35 cellular contexts compared by ENCODE assay signal in the genomic region with DNA sequence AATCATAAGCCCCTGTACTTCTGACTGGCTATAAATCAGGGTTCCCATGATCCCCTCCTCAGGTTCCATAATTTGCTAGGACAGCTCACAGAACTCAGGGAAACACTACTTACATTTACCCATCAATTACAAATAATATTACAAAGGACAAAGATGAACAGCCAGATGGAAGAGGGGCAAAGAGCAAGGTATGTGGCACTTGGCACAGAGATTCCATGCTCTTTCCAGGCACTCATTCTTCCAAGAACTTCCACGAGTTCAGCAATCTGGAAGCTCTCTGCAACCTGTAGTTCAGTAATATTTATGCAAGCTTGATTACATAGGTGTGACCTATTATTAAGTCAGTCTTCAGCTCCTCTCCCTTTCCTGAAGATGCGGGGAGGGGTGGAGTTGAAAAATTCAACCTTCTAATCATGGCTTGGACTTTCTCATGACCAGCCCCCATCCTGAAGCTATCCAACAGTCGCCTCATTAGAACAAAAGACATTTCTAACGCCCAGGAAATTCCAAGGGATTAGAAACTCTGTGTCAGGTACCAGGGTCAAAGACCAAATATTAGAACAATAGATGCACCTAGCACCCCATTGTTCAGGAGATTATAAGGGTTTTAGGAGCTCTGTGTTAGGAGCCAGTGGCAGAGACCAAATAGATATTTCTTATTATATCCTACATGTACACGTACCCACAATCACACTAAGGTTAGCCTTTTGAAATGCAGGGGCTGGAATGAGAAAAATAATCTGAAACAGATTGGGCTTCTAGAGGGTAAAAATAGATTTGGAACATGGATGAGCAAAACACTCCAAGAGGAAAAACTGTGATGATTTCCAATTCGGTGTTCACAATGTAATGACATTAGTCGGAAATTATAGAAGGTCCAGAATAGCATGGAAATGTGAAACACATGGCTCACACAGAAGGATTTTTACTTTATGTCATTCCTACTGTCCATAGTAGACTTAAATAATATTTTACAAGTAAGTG. TPM values are rescaled to one million over a fixed set of nuclear protein-coding genes. Genes with fewer than 3 reads are reported as not detected.
DNase-seq lines count a peak whose midpoint lies in the region; ATAC-seq, FAIRE-seq and TF ChIP-seq lines count a peak whose summit lies in the region.
"Had no signal": no experiment of that assay in that cellular context is flagged by ENCODE, and none has a peak within 500 bp of the region (broad histone marks: within the 10 kb centered on the region; RNA-seq: fewer than 3 reads in every experiment).

No MANE protein-coding gene starts in this region.

- no peak overlapping the region for H3K4me3 Mint-ChIP-seq in memory B cell
- no peak overlapping the region for H3K4me3 Mint-ChIP-seq in CD14-positive monocyte
- H3K4me3 Mint-ChIP-seq: activated CD4-positive, alpha-beta memory T cell treated with anti-CD3 and anti-CD28 coated beads for 36 hours; activated naive CD4-positive, alpha-beta T cell treated with anti-CD3 and anti-CD28 coated beads for 36 hours; activated T-helper 1 cell treated with anti-CD3 and anti-CD28 coated beads, Interleukin-12 subunit alpha, Interleukin-12 subunit beta, Interleukin-2, Interleukin-4 antibody, amounts not matched to agents 30 ng/mL and 10 ng/mL and 1 ng/mL, durations not matched to agents 14 hours and 24 hours and 36 hours; central memory CD8-positive, alpha-beta T cell; naive thymus-derived CD8-positive, alpha-beta T cell; stimulated activated naive CD8-positive, alpha-beta T cell treated with anti-CD3 and anti-CD28 coated beads, Interleukin-15, amount 100 ng/mL, for 72 hours; T-helper 2 cell treated with Interferon-gamma antibody and Interleukin-4, amounts not matched to agents 5 μg/mL and 100 μg/mL, for 36 hours had no signal

- H3K9me3 ChIP-seq in liver (ENCODE audit: control insufficient read depth in 4 of 4, low read length in 3 of 4), result no peaks in the 10 kb centered on the region
- no peaks in the 10 kb centered on the region for H3K9me3 ChIP-seq in HepG2 (ENCODE audit: low read length)
- H3K9me3 ChIP-seq: BE2C, lower lobe of right lung, Peyer's patch had no signal

- POLR2A ChIA-PET in HepG2 (lab: Yijun Ruan, JAX), result no interaction called here
- POLR2A ChIA-PET in GM10248 (lab: Yijun Ruan, JAX), result no interaction called here

- H3K4me3 ChIP-seq in liver (ENCODE audit: low read depth in 1 of 3, low read length in 3 of 3) (no peak overlapping the region), HepG2 (replicated peaks in 1 of 3; ENCODE audit: insufficient read depth in 1 of 3, low read depth in 2 of 3, low read length in 3 of 3) (no peak overlapping the region)
- H3K4me3 ChIP-seq: lower lobe of right lung, Peyer's patch had no signal

- no peak overlapping the region for H3K27ac ChIP-seq in liver (ENCODE audit: low read depth in 1 of 2, low read length in 2 of 2)
- H3K27ac ChIP-seq in HepG2 (ENCODE audit: extremely low read length, insufficient read depth, low read length), result no peak overlapping the region
- H3K27ac ChIP-seq: lower lobe of right lung had no signal

- H3K4me1 Mint-ChIP-seq in memory B cell (peaks cover 3% of the 10 kb centered on the region), CD14-positive monocyte (peaks cover 16% of the 10 kb centered on the region)

- no peaks in the 10 kb centered on the region; the same call in 1 of the 2 replicates for H4K20me1 ChIP-seq in HepG2 (ENCODE audit: insufficient read depth, low read length)

- intact Hi-C loops in HepG2 (cut with micrococcal nuclease; ENCODE audit: unreplicated experiment), result no loop called here
- intact Hi-C loops in CD14-positive monocyte (cut with micrococcal nuclease), result no loop called here

- in situ Hi-C loops in HepG2 (cut with HindIII; ENCODE audit: extremely low pct_ligation_motif_present, low pct_unique_long_range_greater_than_20kb), result no loop called here

- DNase-seq in HepG2 (ENCODE audit: low spot score), result no peak
- peak; percentile 45 for DNase-seq in cerebellum (ENCODE audit: low spot score)
- no peak for DNase-seq in memory B cell (ENCODE audit: low spot score in 2 of 2)
- DNase-seq in GM10248 (ENCODE audit: extremely low spot score), result no peak
- no peak for DNase-seq in NCI-H1694 (lab: John Stamatoyannopoulos, UW)
- DNase-seq in CD14-positive monocyte (ENCODE audit: low spot score), result no peak
- DNase-seq: ACHN; activated CD4-positive, alpha-beta memory T cell treated with anti-CD3 and anti-CD28 coated beads for 36 hours; activated CD4-positive, alpha-beta T cell treated with anti-CD3 and anti-CD28 coated beads for 1 hour; activated CD8-positive, alpha-beta memory T cell treated with anti-CD3 and anti-CD28 coated beads, Interleukin-2, amount 50 U/mL, for 4 hours; activated naive CD4-positive, alpha-beta T cell treated with anti-CD3 and anti-CD28 coated beads for 36 hours; BE2C; CD8-positive, alpha-beta memory T cell; DMS 273 treated with DMSO at 0.1 percent for 48 hours; IMR-90; islet precursor cell; lower lobe of right lung; naive thymus-derived CD8-positive, alpha-beta T cell; NCI-H146; NCI-H2107; NCI-H446 treated with DMSO at 0.1 percent for 48 hours; NCI-H774; Peyer's patch; retina; stimulated activated CD4-positive, alpha-beta T cell treated with anti-CD3 and anti-CD28 coated beads, Interleukin-12 subunit alpha, Interleukin-12 subunit beta, amount 100 ng/mL, for 4 hours; stimulated activated CD4-positive, alpha-beta T cell treated with anti-CD3 and anti-CD28 coated beads, Interleukin-2, amount 100 ng/mL, for 48 hours; stimulated activated naive CD8-positive, alpha-beta T cell treated with anti-CD3 and anti-CD28 coated beads, Interleukin-15, amount 100 ng/mL, for 72 hours had no signal

- H3K27me3 Mint-ChIP-seq in memory B cell, result no peaks in the 10 kb centered on the region
- no peaks in the 10 kb centered on the region for H3K27me3 Mint-ChIP-seq in CD14-positive monocyte (ENCODE audit: low read depth in 3 of 3)
- H3K27me3 Mint-ChIP-seq: activated CD4-positive, alpha-beta memory T cell treated with anti-CD3 and anti-CD28 coated beads for 36 hours; CD8-positive, alpha-beta memory T cell; central memory CD8-positive, alpha-beta T cell; naive thymus-derived CD8-positive, alpha-beta T cell; stimulated activated naive CD8-positive, alpha-beta T cell treated with anti-CD3 and anti-CD28 coated beads, Interleukin-15, amount 100 ng/mL, for 72 hours had no signal

- H3K27ac Mint-ChIP-seq in memory B cell (peak overlapping the region; percentile 8), CD14-positive monocyte (peak overlapping the region in 1 of 7 donors; percentile 44)
- H3K27ac Mint-ChIP-seq: activated CD4-positive, alpha-beta memory T cell treated with anti-CD3 and anti-CD28 coated beads for 36 hours; activated naive CD4-positive, alpha-beta T cell treated with anti-CD3 and anti-CD28 coated beads for 36 hours; activated T-helper 1 cell treated with anti-CD3 and anti-CD28 coated beads, Interleukin-12 subunit alpha, Interleukin-12 subunit beta, Interleukin-2, Interleukin-4 antibody, amounts not matched to agents 30 ng/mL and 10 ng/mL and 1 ng/mL, durations not matched to agents 14 hours and 24 hours and 36 hours; stimulated activated naive CD8-positive, alpha-beta T cell treated with anti-CD3 and anti-CD28 coated beads, Interleukin-15, amount 100 ng/mL, for 72 hours; T-helper 2 cell treated with Interferon-gamma antibody and Interleukin-4, amounts not matched to agents 5 μg/mL and 100 μg/mL, for 36 hours had no signal

- TF ChIP-seq RAD21 in liver (IDR thresholded peaks at IDR 0.05), result no peak
- TF ChIP-seq RAD21 in HepG2 (CRISPR knock-in tag; IDR thresholded peaks at IDR 0.05), result no peak

- H3K36me3 ChIP-seq in liver (ENCODE audit: control insufficient read depth in 4 of 4, insufficient read depth in 3 of 4, low read depth in 1 of 4, low read length in 3 of 4) (peaks cover 0 to 4% (median under 1%) of the 10 kb centered on the region in 4 donors), HepG2 (replicated peaks in 1 of 2; ENCODE audit: control insufficient read depth in 1 of 2, insufficient read depth in 2 of 2, low read length in 2 of 2) (peaks cover 0 to 13% of the 10 kb centered on the region in 2 experiments; a peak in 3 of 5 replicates)
- H3K36me3 ChIP-seq: BE2C, lower lobe of right lung had no signal

- H2AFZ ChIP-seq in HepG2 (ENCODE audit: low read length), result no peak overlapping the region

- no peak for FAIRE-seq in HepG2 (lab: Jason Lieb, UNC)
- FAIRE-seq: endometrium, GM12891, urothelium cell line had no signal

- 83% methylated on average over 7 of the region's 7 CpGs for WGBS in liver
- WGBS in HepG2 (ENCODE audit: low lambda C conversion rate), result 93% methylated on average over 7 of the region's 7 CpGs

- TF ChIP-seq EP300 in HepG2 (IDR thresholded peaks at IDR 0.05; ENCODE audit: low read depth in 2 of 2, low read length in 2 of 2) (no peak), HepG2 (CRISPR knock-in tag; IDR thresholded peaks at IDR 0.05; ENCODE audit: borderline replicate concordance) (no peak)

- H3K9ac ChIP-seq in liver (ENCODE audit: low read depth in 1 of 2, low read length in 2 of 2) (no peak overlapping the region), HepG2 (ENCODE audit: insufficient read depth, low read depth, low read length) (no peak overlapping the region)

- no TSS peak for BruUV-seq in HepG2 (replicated peaks; lab: Mats Ljungman, UMichigan)

- H3K9me3 Mint-ChIP-seq in memory B cell (no peaks in the 10 kb centered on the region), CD14-positive monocyte (no peaks in the 10 kb centered on the region)
- H3K9me3 Mint-ChIP-seq: activated CD4-positive, alpha-beta memory T cell treated with anti-CD3 and anti-CD28 coated beads for 36 hours; activated naive CD4-positive, alpha-beta T cell treated with anti-CD3 and anti-CD28 coated beads for 36 hours; activated T-helper 1 cell treated with anti-CD3 and anti-CD28 coated beads, Interleukin-12 subunit alpha, Interleukin-12 subunit beta, Interleukin-2, Interleukin-4 antibody, amounts not matched to agents 30 ng/mL and 10 ng/mL and 1 ng/mL, durations not matched to agents 14 hours and 24 hours and 36 hours; CD8-positive, alpha-beta memory T cell; central memory CD8-positive, alpha-beta T cell; naive thymus-derived CD8-positive, alpha-beta T cell; stimulated activated naive CD8-positive, alpha-beta T cell treated with anti-CD3 and anti-CD28 coated beads, Interleukin-15, amount 100 ng/mL, for 72 hours; T-helper 2 cell treated with Interferon-gamma antibody and Interleukin-4, amounts not matched to agents 5 μg/mL and 100 μg/mL, for 36 hours had no signal

- TF ChIP-seq POLR2A in HepG2 (IDR thresholded peaks at IDR 0.05; ENCODE audit: insufficient read depth in 1 of 2, low read depth in 2 of 2, low read length in 2 of 2), result no peak

- H3K36me3 Mint-ChIP-seq in memory B cell (peaks cover 10% of the 10 kb centered on the region), CD14-positive monocyte (peaks cover 6 to 23% of the 10 kb centered on the region in 2 donors)

- TF ChIP-seq CTCF in liver (IDR thresholded peaks at IDR 0.05; ENCODE audit: low read depth, low read length, missing input control), result no peak
- no peak for TF ChIP-seq CTCF in HepG2 (CRISPR knock-in tag; IDR thresholded peaks at IDR 0.05)
- no peak for TF ChIP-seq CTCF in GM10248 (IDR thresholded peaks at IDR 0.05; ENCODE audit: control extremely low read depth, extremely low read depth, low read depth, missing control alignments)
- no peak for TF ChIP-seq CTCF in CD14-positive monocyte (IDR thresholded peaks at IDR 0.05)

- H3K4me2 ChIP-seq in HepG2 (ENCODE audit: low read depth, low read length), result no peak overlapping the region

- peaks cover 21% of the 10 kb centered on the region for H3K79me2 ChIP-seq in HepG2 (ENCODE audit: insufficient read depth, low read length)

- CTCF ChIA-PET in HepG2 (lab: Yijun Ruan, JAX; ENCODE audit: low intra/inter-chr PET ratio, low total read pairs), result no interaction called here
- CTCF ChIA-PET in GM10248 (lab: Yijun Ruan, JAX), result interaction anchor here (1.0 kb wide), 1 partner anchor 11 kb away, joined by 3 read pairs; no protein-coding TSS in a partner anchor

- ATAC-seq in HepG2 (no peak), memory B cell (ENCODE audit: low read depth) (no peak), GM21825 (IDR thresholded peaks at IDR 0.05; ENCODE audit: unreplicated experiment) (no peak)
- ATAC-seq: lower lobe of right lung; naive thymus-derived CD8-positive, alpha-beta T cell; stimulated activated naive CD8-positive, alpha-beta T cell treated with anti-CD3 and anti-CD28 coated beads, Interleukin-15, amount 100 ng/mL, for 72 hours had no signal

- H3K27me3 ChIP-seq in liver (ENCODE audit: control insufficient read depth in 4 of 4, insufficient read depth in 4 of 4, low read length in 3 of 4) (no peaks in the 10 kb centered on the region), HepG2 (ENCODE audit: control insufficient read depth in 1 of 2, insufficient read depth in 2 of 2, low read length in 2 of 2) (no peaks in the 10 kb centered on the region)
- H3K27me3 ChIP-seq: BE2C, Peyer's patch had no signal

- peaks cover 0 to 7% (median 3%) of the 10 kb centered on the region in 4 donors for H3K4me1 ChIP-seq in liver (ENCODE audit: control insufficient read depth in 4 of 4, insufficient read depth in 4 of 4, low read length in 3 of 4)
- H3K4me1 ChIP-seq in HepG2 (ENCODE audit: insufficient read depth, low read length), result peaks cover 31% of the 10 kb centered on the region
- H3K4me1 ChIP-seq: BE2C had no signal

RNA-seq across cellular contexts. Expression of a gene that starts 7.0 kb away (rescaled TPM):
- total RNA-seq in liver (10 to 100 TPM in 1 of 2 donors, 1 to 10 TPM in 1; 6.9 to 11.4 TPM), HepG2 (2016; rRNA removed; fragmentation: Illumina TruSeq; extraction: Trizol) (21.6 and 32.0 TPM in 2 replicates), cerebellum (37.8 TPM)
- polyA plus RNA-seq in liver (1 to 10 TPM; 2.7 to 4.0 TPM), HepG2 (2011; rRNA removed) (11.1 and 12.2 TPM in 2 replicates), CD14-positive monocyte (1 to 10 TPM; 4.8 to 7.5 TPM)
- 3.9 and 4.5 TPM in 2 replicates for total RNA-seq in HepG2 (2016; cell fraction: cytosol; rRNA removed; fragmentation: Illumina TruSeq; extraction: Trizol; ENCODE audit: low read depth)
- total RNA-seq in HepG2 (2016; cell fraction: insoluble cytoplasmic fraction; rRNA removed; fragmentation: Illumina TruSeq; extraction: Trizol), result 24.4 and 33.4 TPM in 2 replicates
- 7.4 and 9.7 TPM in 2 replicates for total RNA-seq in HepG2 (2016; cell fraction: membrane; rRNA removed; fragmentation: Illumina TruSeq; extraction: Trizol)
- 21.8 and 22.0 TPM in 2 replicates for total RNA-seq in HepG2 (2016; cell fraction: nucleus; rRNA removed; fragmentation: Illumina TruSeq; extraction: Trizol)
- polyA plus RNA-seq in HepG2 (2011; cell fraction: cytosol; rRNA removed), result 6.9 and 9.6 TPM in 2 replicates
- 15.2 and 29.4 TPM in 2 replicates for polyA plus RNA-seq in HepG2 (2011; cell fraction: nucleus; rRNA removed)
- polyA plus RNA-seq in HepG2 (2012), result 8.1 and 11.2 TPM in 2 replicates
- polyA plus RNA-seq in HepG2 (2016; cell fraction: cytosol; fragmentation: Illumina TruSeq; extraction: Trizol; ENCODE audit: low read depth), result 2.0 and 2.3 TPM in 2 replicates
- 24.1 and 25.7 TPM in 2 replicates for polyA plus RNA-seq in HepG2 (2016; cell fraction: insoluble cytoplasmic fraction; fragmentation: Illumina TruSeq; extraction: Trizol; ENCODE audit: low read depth)
- polyA plus RNA-seq in HepG2 (2016; cell fraction: membrane; fragmentation: Illumina TruSeq; extraction: Trizol; ENCODE audit: low read depth), result 3.7 and 4.4 TPM in 2 replicates
- 21.6 and 21.7 TPM in 2 replicates for polyA plus RNA-seq in HepG2 (2016; cell fraction: nucleus; fragmentation: Illumina TruSeq; extraction: Trizol; ENCODE audit: insufficient read depth, low read depth)
- 5.6 and 11.4 TPM in 2 replicates for polyA minus RNA-seq in HepG2 (2011; rRNA and poly(A)+ RNA removed; ENCODE audit: low replicate concordance)
- 5.4 and 6.8 TPM in 2 replicates for polyA minus RNA-seq in HepG2 (2011; cell fraction: cytosol; rRNA and poly(A)+ RNA removed)
- 25.9 and 29.4 TPM in 2 replicates for polyA minus RNA-seq in HepG2 (2011; cell fraction: nucleus; rRNA and poly(A)+ RNA removed)

RNA-seq across cellular contexts. Expression of a gene that starts 7.4 kb away (rescaled TPM):
- total RNA-seq in liver (10 to 100 TPM; 13.0 to 18.6 TPM), HepG2 (2016; rRNA removed; fragmentation: Illumina TruSeq; extraction: Trizol) (95.2 and 111 TPM in 2 replicates), cerebellum (65.6 TPM)
- polyA plus RNA-seq in liver (10 to 100 TPM; 10.9 to 13.2 TPM), HepG2 (2011; rRNA removed) (18.9 and 21.8 TPM in 2 replicates), CD14-positive monocyte (10 to 100 TPM; 36.4 to 45.2 TPM)
- total RNA-seq in HepG2 (2016; cell fraction: cytosol; rRNA removed; fragmentation: Illumina TruSeq; extraction: Trizol; ENCODE audit: low read depth), result 24.6 and 26.3 TPM in 2 replicates
- total RNA-seq in HepG2 (2016; cell fraction: insoluble cytoplasmic fraction; rRNA removed; fragmentation: Illumina TruSeq; extraction: Trizol), result 91.8 and 119 TPM in 2 replicates
- total RNA-seq in HepG2 (2016; cell fraction: membrane; rRNA removed; fragmentation: Illumina TruSeq; extraction: Trizol), result 43.6 and 54.1 TPM in 2 replicates
- total RNA-seq in HepG2 (2016; cell fraction: nucleus; rRNA removed; fragmentation: Illumina TruSeq; extraction: Trizol), result 59.6 and 61.1 TPM in 2 replicates
- 15.7 and 20.2 TPM in 2 replicates for polyA plus RNA-seq in HepG2 (2011; cell fraction: cytosol; rRNA removed)
- 10.2 and 13.5 TPM in 2 replicates for polyA plus RNA-seq in HepG2 (2011; cell fraction: nucleus; rRNA removed)
- polyA plus RNA-seq in HepG2 (2012), result 41.3 and 44.8 TPM in 2 replicates
- 18.9 and 19.3 TPM in 2 replicates for polyA plus RNA-seq in HepG2 (2016; cell fraction: cytosol; fragmentation: Illumina TruSeq; extraction: Trizol; ENCODE audit: low read depth)
- 110 and 116 TPM in 2 replicates for polyA plus RNA-seq in HepG2 (2016; cell fraction: insoluble cytoplasmic fraction; fragmentation: Illumina TruSeq; extraction: Trizol; ENCODE audit: low read depth)
- polyA plus RNA-seq in HepG2 (2016; cell fraction: membrane; fragmentation: Illumina TruSeq; extraction: Trizol; ENCODE audit: low read depth), result 35.7 and 40.4 TPM in 2 replicates
- polyA plus RNA-seq in HepG2 (2016; cell fraction: nucleus; fragmentation: Illumina TruSeq; extraction: Trizol; ENCODE audit: insufficient read depth, low read depth), result 70.6 and 75.4 TPM in 2 replicates
- polyA minus RNA-seq in HepG2 (2011; rRNA and poly(A)+ RNA removed; ENCODE audit: low replicate concordance), result 13.7 and 46.5 TPM in 2 replicates
- polyA minus RNA-seq in HepG2 (2011; cell fraction: cytosol; rRNA and poly(A)+ RNA removed), result 18.9 and 20.9 TPM in 2 replicates
- 16.3 and 16.4 TPM in 2 replicates for polyA minus RNA-seq in HepG2 (2011; cell fraction: nucleus; rRNA and poly(A)+ RNA removed)
